Comparison of ENCODE assay signal across 9 cellular contexts in the genomic region with DNA sequence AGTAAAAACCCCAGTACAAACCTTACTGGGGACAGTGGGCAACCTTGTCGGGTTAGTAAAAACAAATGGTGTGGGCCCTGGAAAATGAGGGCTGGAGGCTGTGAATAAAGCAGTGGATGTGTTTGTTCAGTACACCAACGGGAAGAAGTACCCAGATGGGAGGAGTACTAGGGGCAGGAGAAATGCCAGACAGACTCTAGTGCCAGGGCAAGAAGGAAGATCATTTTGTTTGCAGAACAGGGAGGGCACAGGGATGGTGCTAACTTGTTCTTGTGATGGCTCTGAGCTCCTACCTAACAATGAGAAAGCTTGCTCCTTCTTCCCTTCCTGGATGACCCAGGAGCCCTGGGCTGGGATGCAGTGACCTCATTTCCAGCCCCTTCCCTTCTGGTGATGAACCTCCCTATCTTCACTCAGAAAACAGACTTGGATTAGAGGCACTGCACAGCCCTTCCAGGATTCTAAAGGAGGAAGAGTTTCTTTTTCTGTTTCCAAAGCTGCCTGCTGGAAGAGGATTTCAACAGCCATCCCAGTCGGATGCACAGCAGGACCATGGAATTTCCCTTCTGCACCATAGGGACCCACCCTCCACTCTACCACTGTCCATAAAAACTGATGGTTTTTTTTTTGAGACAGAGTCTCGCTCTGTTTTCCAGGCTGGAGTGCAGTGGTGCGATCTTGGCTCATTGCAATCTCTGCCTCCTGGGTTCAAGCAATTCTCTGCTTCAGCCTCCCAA. TPM values are rescaled to one million over a fixed set of nuclear protein-coding genes. Genes with fewer than 3 reads are reported as not detected.
DNase-seq lines count a peak whose midpoint lies in the region; ATAC-seq and TF ChIP-seq lines count a peak whose summit lies in the region.
"Had no signal": no experiment of that assay in that cellular context is flagged by ENCODE, and none has a peak within 500 bp of the region (broad histone marks: within the 10 kb centered on the region; RNA-seq: fewer than 3 reads in every experiment).

No MANE protein-coding gene starts in this region.

- H3K9me2 ChIP-seq in PC-9 (ENCODE audit: insufficient read depth): no peaks in the 10 kb centered on the region

- H3F3A ChIP-seq in PC-9 (ENCODE audit: insufficient read depth, low read depth) (peaks cover 41% of the 10 kb centered on the region; the same call in 1 of the 2 replicates), neural progenitor cell (ENCODE audit: low read depth) (peaks cover 28% of the 10 kb centered on the region)

- no peak for ATAC-seq in CD4-positive, CD25-positive, alpha-beta regulatory T cell (ENCODE audit: low read depth in 2 of 2)
- ATAC-seq in HG03521 (IDR thresholded peaks at IDR 0.05; ENCODE audit: unreplicated experiment) (no peak), HG02973 (IDR thresholded peaks at IDR 0.05; ENCODE audit: unreplicated experiment) (no peak)

- H3K9me3 Mint-ChIP-seq in CD4-positive, CD25-positive, alpha-beta regulatory T cell: peaks cover 0 to 3% (median 0%) of the 10 kb centered on the region in 7 donors
- H3K9me3 Mint-ChIP-seq in endodermal cell (no peaks in the 10 kb centered on the region), neural progenitor cell (no peaks in the 10 kb centered on the region)

- H3K4me2 ChIP-seq in PC-9 (peak overlapping the region; percentile 73), neural progenitor cell (no peak overlapping the region)

- H3K27me3 Mint-ChIP-seq in CD4-positive, CD25-positive, alpha-beta regulatory T cell: no peaks in the 10 kb centered on the region
- H3K27me3 Mint-ChIP-seq in endodermal cell (ENCODE audit: insufficient read depth) (peaks cover 15% of the 10 kb centered on the region), neural progenitor cell (ENCODE audit: insufficient read depth, low read depth) (peaks cover 14% of the 10 kb centered on the region)

- intact Hi-C loops in PC-9 (cut with micrococcal nuclease; ENCODE audit: unreplicated experiment): loop anchor here (1.0 to 5.0 kb wide), 3 partner anchors 34 to 107 kb away; partner anchors contain the start of gene SEMA3B

- H4K20me1 ChIP-seq in PC-9 (ENCODE audit: insufficient read depth) (no peaks in the 10 kb centered on the region), neural progenitor cell (ENCODE audit: low read depth) (peaks cover 32% of the 10 kb centered on the region)

- H3K36me3 Mint-ChIP-seq in CD4-positive, CD25-positive, alpha-beta regulatory T cell: peaks cover 3% of the 10 kb centered on the region
- H3K36me3 Mint-ChIP-seq in endodermal cell (ENCODE audit: low read depth) (peaks cover 28% of the 10 kb centered on the region), neural progenitor cell (peaks cover 3% of the 10 kb centered on the region)

- no peaks in the 10 kb centered on the region for H3K9me3 ChIP-seq in CD4-positive, CD25-positive, alpha-beta regulatory T cell (ENCODE audit: control insufficient read depth in 2 of 2, low read length in 2 of 2)
- H3K9me3 ChIP-seq in PC-9 (ENCODE audit: insufficient read depth, low read depth) (no peaks in the 10 kb centered on the region), endodermal cell (ENCODE audit: control insufficient read depth, low read length) (no peaks in the 10 kb centered on the region), neural progenitor cell (ENCODE audit: low read depth) (no peaks in the 10 kb centered on the region), MG63 (no peaks in the 10 kb centered on the region)

- peaks cover 29% of the 10 kb centered on the region for H3K36me3 ChIP-seq in CD4-positive, CD25-positive, alpha-beta regulatory T cell (ENCODE audit: control insufficient read depth, insufficient read depth, low read length)
- no peaks in the 10 kb centered on the region for H3K36me3 ChIP-seq in PC-9 (ENCODE audit: low read depth)
- H3K36me3 ChIP-seq in endodermal cell (ENCODE audit: control insufficient read depth, insufficient read depth, low read length): peaks cover 38% of the 10 kb centered on the region
- no peaks in the 10 kb centered on the region for H3K36me3 ChIP-seq in neural progenitor cell
- peaks cover 40% of the 10 kb centered on the region for H3K36me3 ChIP-seq in MG63

- H3K27ac ChIP-seq in CD4-positive, CD25-positive, alpha-beta regulatory T cell (ENCODE audit: insufficient read depth, low read length, poor library complexity, severe bottlenecking): peak overlapping the region; percentile 96
- H3K27ac ChIP-seq in PC-9: no peak overlapping the region; the same call in 1 of the 2 replicates
- H3K27ac ChIP-seq in endodermal cell (ENCODE audit: low read depth, low read length): no peak overlapping the region
- H3K27ac ChIP-seq in neural progenitor cell: no peak overlapping the region

- TF ChIP-seq CTCF in PC-9 (conservative IDR thresholded peaks at IDR 0.05): no peak
- no peak for TF ChIP-seq CTCF in endodermal cell (conservative IDR thresholded peaks at IDR 0.05)
- TF ChIP-seq CTCF in neural progenitor cell (IDR thresholded peaks at IDR 0.05): no peak

- POLR2A ChIA-PET in PC-9 (lab: Charles Lee; ENCODE audit: unreplicated experiment): no interaction called here

- no peak for DNase-seq in CD4-positive, CD25-positive, alpha-beta regulatory T cell
- DNase-seq in PC-9 (no peak), endodermal cell (no peak), neural progenitor cell (ENCODE audit: low spot score) (no peak), SIG-M5 treated with dmso at 0.1 percent for 504 hours (lab: John Stamatoyannopoulos, UW; ENCODE audit: unreplicated experiment) (no peak), MG63 (no peak)
- DNase-seq: SIG-M5 had no signal

- peak overlapping the region; percentile 34 for H3K4me3 ChIP-seq in CD4-positive, CD25-positive, alpha-beta regulatory T cell (ENCODE audit: low read depth, low read length)
- H3K4me3 ChIP-seq in PC-9: no peak overlapping the region
- H3K4me3 ChIP-seq in endodermal cell (ENCODE audit: low read length): peak overlapping the region; percentile 3
- H3K4me3 ChIP-seq in neural progenitor cell: no peak overlapping the region
- H3K4me3 ChIP-seq in MG63: no peak overlapping the region

- peak overlapping the region; percentile 69 to 97 (median 87) for H3K4me3 Mint-ChIP-seq in CD4-positive, CD25-positive, alpha-beta regulatory T cell
- no peak overlapping the region for H3K4me3 Mint-ChIP-seq in endodermal cell
- H3K4me3 Mint-ChIP-seq in neural progenitor cell: peak overlapping the region; percentile 31

- H3K9ac ChIP-seq in endodermal cell (ENCODE audit: extremely low read depth, low read length, poor library complexity, severe bottlenecking): no peak overlapping the region
- peak overlapping the region; percentile 37 for H3K9ac ChIP-seq in neural progenitor cell

- peaks cover 20 to 67% (median 40%) of the 10 kb centered on the region in 4 donors for H3K4me1 Mint-ChIP-seq in CD4-positive, CD25-positive, alpha-beta regulatory T cell
- H3K4me1 Mint-ChIP-seq in endodermal cell (peaks cover 10% of the 10 kb centered on the region), neural progenitor cell (peaks cover 31% of the 10 kb centered on the region)

- no TSS peak for BruUV-seq in PC-9 (replicated peaks; lab: Mats Ljungman, UMichigan)

- CTCF ChIA-PET in PC-9 (lab: Charles Lee): no interaction called here

- H3K27me3 ChIP-seq in CD4-positive, CD25-positive, alpha-beta regulatory T cell (ENCODE audit: control insufficient read depth, insufficient read depth, low read length): no peaks in the 10 kb centered on the region
- H3K27me3 ChIP-seq in PC-9 (ENCODE audit: insufficient read depth, low read depth) (no peaks in the 10 kb centered on the region), endodermal cell (ENCODE audit: control insufficient read depth, insufficient read depth, low read length, poor library complexity, severe bottlenecking) (peaks cover 15% of the 10 kb centered on the region), neural progenitor cell (peaks cover 18% of the 10 kb centered on the region), MG63 (no peaks in the 10 kb centered on the region)

- H3K27ac Mint-ChIP-seq in CD4-positive, CD25-positive, alpha-beta regulatory T cell: peak overlapping the region; percentile 93 to 96 (median 93)
- no peak overlapping the region for H3K27ac Mint-ChIP-seq in endodermal cell
- no peak overlapping the region for H3K27ac Mint-ChIP-seq in neural progenitor cell

- peaks cover 54% of the 10 kb centered on the region for H3K4me1 ChIP-seq in CD4-positive, CD25-positive, alpha-beta regulatory T cell (ENCODE audit: control insufficient read depth, insufficient read depth, low read length, poor library complexity, severe bottlenecking)
- H3K4me1 ChIP-seq in PC-9 (replicated peaks; ENCODE audit: insufficient read depth) (peaks cover 25% of the 10 kb centered on the region), endodermal cell (ENCODE audit: control insufficient read depth, insufficient read depth, low read length) (peaks cover 10% of the 10 kb centered on the region), neural progenitor cell (peaks cover 15% of the 10 kb centered on the region)

- WGBS in endodermal cell (ENCODE audit: insufficient coverage in 1 of 2, insufficient read length in 1 of 2), 2 experiments: 93 to 100% methylated on average over 5 of the region's 5 CpGs

- H3K79me2 ChIP-seq in PC-9 (ENCODE audit: low read depth) (peaks cover 42% of the 10 kb centered on the region), neural progenitor cell (ENCODE audit: low read depth) (peaks cover 40% of the 10 kb centered on the region)

- H2AFZ ChIP-seq in PC-9 (no peak overlapping the region), neural progenitor cell (replicated peaks) (no peak overlapping the region)

RNA-seq across cellular contexts. Expression of gene RASSF1, which starts 6.1 kb away (rescaled TPM):
- 76.0 TPM for total RNA-seq in CD4-positive, CD25-positive, alpha-beta regulatory T cell
- 10 to 100 TPM; 48.4 to 67.4 (median 54.7) TPM for polyA plus RNA-seq in CD4-positive, CD25-positive, alpha-beta regulatory T cell
- total RNA-seq in PC-9 (2021) (15.9 and 17.7 TPM in 2 replicates), endodermal cell (10 to 100 TPM in 1 of 2 donors, 1 to 10 TPM in 1; 9.4 to 17.2 TPM), neural progenitor cell (ENCODE audit: low replicate concordance) (13.7 and 19.5 TPM in 2 replicates)
- 15.8 TPM for polyA plus RNA-seq in endodermal cell (2013, experiment 1 of 2)
- 15.9 TPM for polyA plus RNA-seq in endodermal cell (2013, experiment 2 of 2)
- 17.5 and 42.0 TPM in 2 replicates for total RNA-seq in MG63 (2014; rRNA removed; shearing (Covaris generic); ENCODE audit: low replicate concordance)

RNA-seq across cellular contexts. Expression of gene TUSC2, which starts 6.5 kb away (rescaled TPM):
- 17.5 TPM for total RNA-seq in CD4-positive, CD25-positive, alpha-beta regulatory T cell
- polyA plus RNA-seq in CD4-positive, CD25-positive, alpha-beta regulatory T cell: 10 to 100 TPM; 44.6 to 55.6 (median 49.9) TPM
- total RNA-seq in PC-9 (2021): 24.7 and 28.5 TPM in 2 replicates
- 10 to 100 TPM; 23.5 to 28.1 TPM for total RNA-seq in endodermal cell
- 30.2 TPM for polyA plus RNA-seq in endodermal cell (2013, experiment 1 of 2)
- polyA plus RNA-seq in endodermal cell (2013, experiment 2 of 2): 26.2 TPM
- total RNA-seq in neural progenitor cell (ENCODE audit: low replicate concordance): 14.9 and 36.1 TPM in 2 replicates
- total RNA-seq in MG63 (2014; rRNA removed; shearing (Covaris generic); ENCODE audit: low replicate concordance): 8.0 and 13.5 TPM in 2 replicates

RNA-seq across cellular contexts. Expression of gene ZMYND10, which starts 11.0 kb away (rescaled TPM):
- total RNA-seq in CD4-positive, CD25-positive, alpha-beta regulatory T cell: 1.6 TPM
- under 1 TPM in 1 of 4 donors, not detected in 3; 0.09 TPM for polyA plus RNA-seq in CD4-positive, CD25-positive, alpha-beta regulatory T cell
- total RNA-seq in PC-9 (2021) (4.4 and 8.7 TPM in 2 replicates), endodermal cell (1 to 10 TPM in 1 of 2 donors, under 1 TPM in 1; 0.22 to 1.4 TPM), neural progenitor cell (ENCODE audit: low replicate concordance) (0.37 and 1.7 TPM in 2 replicates)
- 4.4 TPM for polyA plus RNA-seq in endodermal cell (2013, experiment 1 of 2)
- polyA plus RNA-seq in endodermal cell (2013, experiment 2 of 2): 2.6 TPM
- 0.43 TPM in 1 of 2 replicates, not detected in the other for total RNA-seq in MG63 (2014; rRNA removed; shearing (Covaris generic); ENCODE audit: low replicate concordance)

RNA-seq across cellular contexts. Expression of gene HYAL2, which starts 12.0 kb away (rescaled TPM):
- 1.5 TPM for total RNA-seq in CD4-positive, CD25-positive, alpha-beta regulatory T cell
- 1 to 10 TPM; 2.7 to 6.5 (median 5.1) TPM for polyA plus RNA-seq in CD4-positive, CD25-positive, alpha-beta regulatory T cell
- 29.6 and 41.6 TPM in 2 replicates for total RNA-seq in PC-9 (2021)
- total RNA-seq in endodermal cell: 10 to 100 TPM; 55.3 to 61.1 TPM
- 81.6 TPM for polyA plus RNA-seq in endodermal cell (2013, experiment 1 of 2)
- 80.6 TPM for polyA plus RNA-seq in endodermal cell (2013, experiment 2 of 2)
- 38.9 and 92.3 TPM in 2 replicates for total RNA-seq in neural progenitor cell (ENCODE audit: low replicate concordance)
- total RNA-seq in MG63 (2014; rRNA removed; shearing (Covaris generic); ENCODE audit: low replicate concordance): 15.5 and 30.7 TPM in 2 replicates

RNA-seq across cellular contexts. Expression of gene NPRL2, which starts 16.1 kb away (rescaled TPM):
- 30.1 TPM for total RNA-seq in CD4-positive, CD25-positive, alpha-beta regulatory T cell
- 10 to 100 TPM; 43.0 to 51.8 (median 49.6) TPM for polyA plus RNA-seq in CD4-positive, CD25-positive, alpha-beta regulatory T cell
- total RNA-seq in PC-9 (2021) (24.1 and 25.4 TPM in 2 replicates), endodermal cell (10 to 100 TPM; 21.8 TPM), neural progenitor cell (ENCODE audit: low replicate concordance) (15.5 and 35.7 TPM in 2 replicates)
- 34.3 TPM for polyA plus RNA-seq in endodermal cell (2013, experiment 1 of 2)
- polyA plus RNA-seq in endodermal cell (2013, experiment 2 of 2): 30.3 TPM
- total RNA-seq in MG63 (2014; rRNA removed; shearing (Covaris generic); ENCODE audit: low replicate concordance): 14.3 and 16.0 TPM in 2 replicates

Comparison
In these comparisons a context has a peak if more than half of its experiments do, and no peak if none do; other contexts are left out.
1. H3K4me3 ChIP-seq: peak in CD4-positive, CD25-positive, alpha-beta regulatory T cell (single experiment) and endodermal cell (single experiment); none in PC-9 (single experiment), neural progenitor cell (single experiment) and MG63 (single experiment).
2. H3K27ac Mint-ChIP-seq: peak in CD4-positive, CD25-positive, alpha-beta regulatory T cell (3 of 3); none in endodermal cell (single experiment) and neural progenitor cell (single experiment).